ENCODE assay signal across 14 cellular contexts in genomic region chr4:52925531-52925968, GRCh38.
A peak's percentile ranks its signal among the peaks of the same experiment; 100 is the strongest.
DNase-seq lines count a peak whose midpoint lies in the region; ATAC-seq and TF ChIP-seq lines count a peak whose summit lies in the region.
"Had no signal": no experiment of that assay in that cellular context is flagged by ENCODE, and none has a peak within 500 bp of the region (broad histone marks: within the 10 kb centered on the region; RNA-seq: fewer than 3 reads in every experiment).

No MANE protein-coding gene starts in this region.

- peaks cover 12% of the 10 kb centered on the region for H3K9me3 Mint-ChIP-seq in nephron progenitor cell
- no peaks in the 10 kb centered on the region for H3K9me3 Mint-ChIP-seq in activated T-helper 1 cell treated with anti-CD3 and anti-CD28 coated beads, Interleukin-12 subunit alpha, Interleukin-12 subunit beta, Interleukin-2, Interleukin-4 antibody, amounts not matched to agents 30 ng/mL and 10 ng/mL and 1 ng/mL, durations not matched to agents 14 hours and 24 hours and 36 hours
- H3K9me3 Mint-ChIP-seq in stimulated activated effector memory CD8-positive, alpha-beta T cell treated with anti-CD3 and anti-CD28 coated beads, Interleukin-12 subunit alpha, Interleukin-12 subunit beta, amount 100 ng/mL, for 72 hours, result no peaks in the 10 kb centered on the region
- H3K9me3 Mint-ChIP-seq: activated naive CD4-positive, alpha-beta T cell treated with anti-CD3 and anti-CD28 coated beads, Interleukin-2, amount 10 ng/mL, durations not matched to agents 7 days and 5 days; CD8-positive, alpha-beta memory T cell had no signal

- H3K27me3 ChIP-seq in H7 (ENCODE audit: control insufficient read depth, insufficient read depth, low read length), result no peaks in the 10 kb centered on the region
- H3K27me3 ChIP-seq: SJSA1, tibial nerve had no signal

- no peak for ATAC-seq in stimulated activated effector memory CD8-positive, alpha-beta T cell treated with anti-CD3 and anti-CD28 coated beads, Interleukin-12 subunit alpha, Interleukin-12 subunit beta, amount 100 ng/mL, for 72 hours
- ATAC-seq: esophagus mucosa had no signal

- H3K27ac Mint-ChIP-seq in nephron progenitor cell, result peak overlapping the region; percentile 99
- no peak overlapping the region for H3K27ac Mint-ChIP-seq in activated T-helper 1 cell treated with anti-CD3 and anti-CD28 coated beads, Interleukin-12 subunit alpha, Interleukin-12 subunit beta, Interleukin-2, Interleukin-4 antibody, amounts not matched to agents 30 ng/mL and 10 ng/mL and 1 ng/mL, durations not matched to agents 14 hours and 24 hours and 36 hours
- H3K27ac Mint-ChIP-seq in stimulated activated effector memory CD8-positive, alpha-beta T cell treated with anti-CD3 and anti-CD28 coated beads, Interleukin-12 subunit alpha, Interleukin-12 subunit beta, amount 100 ng/mL, for 72 hours, result no peak overlapping the region
- H3K27ac Mint-ChIP-seq: activated naive CD4-positive, alpha-beta T cell treated with anti-CD3 and anti-CD28 coated beads, Interleukin-2, amount 10 ng/mL, durations not matched to agents 7 days and 5 days; CD8-positive, alpha-beta memory T cell had no signal

- H3K4me1 Mint-ChIP-seq in nephron progenitor cell, result peaks cover 50% of the 10 kb centered on the region
- no peaks in the 10 kb centered on the region for H3K4me1 Mint-ChIP-seq in activated T-helper 1 cell treated with anti-CD3 and anti-CD28 coated beads, Interleukin-12 subunit alpha, Interleukin-12 subunit beta, Interleukin-2, Interleukin-4 antibody, amounts not matched to agents 30 ng/mL and 10 ng/mL and 1 ng/mL, durations not matched to agents 14 hours and 24 hours and 36 hours (ENCODE audit: low read depth)
- H3K4me1 Mint-ChIP-seq in stimulated activated effector memory CD8-positive, alpha-beta T cell treated with anti-CD3 and anti-CD28 coated beads, Interleukin-12 subunit alpha, Interleukin-12 subunit beta, amount 100 ng/mL, for 72 hours, result no peaks in the 10 kb centered on the region
- H3K4me1 Mint-ChIP-seq: activated naive CD4-positive, alpha-beta T cell treated with anti-CD3 and anti-CD28 coated beads, Interleukin-2, amount 10 ng/mL, durations not matched to agents 7 days and 5 days; CD8-positive, alpha-beta memory T cell had no signal

- no peaks in the 10 kb centered on the region for H3K36me3 ChIP-seq in H7 (replicated peaks; ENCODE audit: control insufficient read depth, insufficient read depth, low read length)
- H3K36me3 ChIP-seq: SJSA1 had no signal

- no peaks in the 10 kb centered on the region for H3K27me3 Mint-ChIP-seq in nephron progenitor cell (ENCODE audit: low read depth, poor library complexity)
- no peaks in the 10 kb centered on the region for H3K27me3 Mint-ChIP-seq in activated T-helper 1 cell treated with anti-CD3 and anti-CD28 coated beads, Interleukin-12 subunit alpha, Interleukin-12 subunit beta, Interleukin-2, Interleukin-4 antibody, amounts not matched to agents 30 ng/mL and 10 ng/mL and 1 ng/mL, durations not matched to agents 14 hours and 24 hours and 36 hours (ENCODE audit: insufficient read depth)
- H3K27me3 Mint-ChIP-seq: activated naive CD4-positive, alpha-beta T cell treated with anti-CD3 and anti-CD28 coated beads, Interleukin-2, amount 10 ng/mL, durations not matched to agents 7 days and 5 days had no signal

- intact Hi-C loops in activated T-helper 1 cell treated with anti-CD3 and anti-CD28 coated beads, Interleukin-12 subunit alpha, Interleukin-12 subunit beta, Interleukin-2, Interleukin-4 antibody, amounts not matched to agents 30 ng/mL and 10 ng/mL and 1 ng/mL, durations not matched to agents 14 hours and 24 hours and 36 hours (cut with micrococcal nuclease), result no loop called here

- in situ Hi-C loops in astrocyte of the spinal cord (cut with HindIII; ENCODE audit: low sequenced_read_pairs), result no loop called here

- no peak overlapping the region for H3K4me3 Mint-ChIP-seq in nephron progenitor cell
- H3K4me3 Mint-ChIP-seq in activated T-helper 1 cell treated with anti-CD3 and anti-CD28 coated beads, Interleukin-12 subunit alpha, Interleukin-12 subunit beta, Interleukin-2, Interleukin-4 antibody, amounts not matched to agents 30 ng/mL and 10 ng/mL and 1 ng/mL, durations not matched to agents 14 hours and 24 hours and 36 hours, result no peak overlapping the region
- no peak overlapping the region for H3K4me3 Mint-ChIP-seq in stimulated activated effector memory CD8-positive, alpha-beta T cell treated with anti-CD3 and anti-CD28 coated beads, Interleukin-12 subunit alpha, Interleukin-12 subunit beta, amount 100 ng/mL, for 72 hours
- H3K4me3 Mint-ChIP-seq: activated naive CD4-positive, alpha-beta T cell treated with anti-CD3 and anti-CD28 coated beads, Interleukin-2, amount 10 ng/mL, durations not matched to agents 7 days and 5 days; CD8-positive, alpha-beta memory T cell had no signal

- TF ChIP-seq CTCF in astrocyte of the spinal cord (IDR thresholded peaks at IDR 0.05; ENCODE audit: low read depth, low read length) (no peak), nephron progenitor cell (IDR thresholded peaks at IDR 0.05) (no peak)

- peak; percentile 36 for DNase-seq in H7
- peak; percentile 78 for DNase-seq in NCI-H146 treated with DMSO at 0.1 percent for 48 hours (lab: John Stamatoyannopoulos, UW; ENCODE audit: unreplicated experiment)
- peak; percentile 60 for DNase-seq in astrocyte of the spinal cord (ENCODE audit: low read depth, low spot score)
- DNase-seq in nephron progenitor cell, result no peak
- DNase-seq in stimulated activated naive CD4-positive, alpha-beta T cell treated with Interleukin-2 at 50 U/mL for 16 hours (lab: John Stamatoyannopoulos, UW), result no peak
- DNase-seq in epidermal melanocyte (ENCODE audit: insufficient read length, low spot score), result no peak
- DNase-seq in activated T-helper 1 cell treated with anti-CD3 and anti-CD28 coated beads, Interleukin-12 subunit alpha, Interleukin-12 subunit beta, Interleukin-2, Interleukin-4 antibody, amounts not matched to agents 30 ng/mL and 10 ng/mL and 1 ng/mL, durations not matched to agents 14 hours and 24 hours and 36 hours (ENCODE audit: low spot score), result no peak
- no peak for DNase-seq in stimulated activated effector memory CD8-positive, alpha-beta T cell treated with anti-CD3 and anti-CD28 coated beads, Interleukin-12 subunit alpha, Interleukin-12 subunit beta, amount 100 ng/mL, for 72 hours (ENCODE audit: low spot score in 2 of 2)
- DNase-seq: activated naive CD4-positive, alpha-beta T cell treated with anti-CD3 and anti-CD28 coated beads, Interleukin-2, amount 10 ng/mL, durations not matched to agents 7 days and 5 days; CD8-positive, alpha-beta memory T cell; midbrain had no signal

- peaks cover 9% of the 10 kb centered on the region for H3K36me3 Mint-ChIP-seq in nephron progenitor cell (ENCODE audit: low read depth)
- H3K36me3 Mint-ChIP-seq in activated T-helper 1 cell treated with anti-CD3 and anti-CD28 coated beads, Interleukin-12 subunit alpha, Interleukin-12 subunit beta, Interleukin-2, Interleukin-4 antibody, amounts not matched to agents 30 ng/mL and 10 ng/mL and 1 ng/mL, durations not matched to agents 14 hours and 24 hours and 36 hours (ENCODE audit: low read depth), result no peaks in the 10 kb centered on the region
- H3K36me3 Mint-ChIP-seq in stimulated activated effector memory CD8-positive, alpha-beta T cell treated with anti-CD3 and anti-CD28 coated beads, Interleukin-12 subunit alpha, Interleukin-12 subunit beta, amount 100 ng/mL, for 72 hours, result no peaks in the 10 kb centered on the region
- H3K36me3 Mint-ChIP-seq: activated naive CD4-positive, alpha-beta T cell treated with anti-CD3 and anti-CD28 coated beads, Interleukin-2, amount 10 ng/mL, durations not matched to agents 7 days and 5 days had no signal

- H3K4me3 ChIP-seq in H7 (ENCODE audit: insufficient read depth, low read depth, low read length) (no peak overlapping the region), astrocyte of the spinal cord (ENCODE audit: low read depth, low read length) (no peak overlapping the region)
- H3K4me3 ChIP-seq: SJSA1, tibial nerve had no signal

Comparison
In these comparisons a context has a peak if more than half of its experiments do, and no peak if none do; other contexts are left out.
1. DNase-seq: peak in H7 (single experiment), NCI-H146 treated with DMSO at 0.1 percent for 48 hours (single experiment) and astrocyte of the spinal cord (single experiment); none in nephron progenitor cell (single experiment), stimulated activated naive CD4-positive, alpha-beta T cell treated with Interleukin-2 at 50 U/mL for 16 hours (single experiment), epidermal melanocyte (single experiment), activated T-helper 1 cell treated with anti-CD3 and anti-CD28 coated beads, Interleukin-12 subunit alpha, Interleukin-12 subunit beta, Interleukin-2, Interleukin-4 antibody, amounts not matched to agents 30 ng/mL and 10 ng/mL and 1 ng/mL, durations not matched to agents 14 hours and 24 hours and 36 hours (single experiment) and stimulated activated effector memory CD8-positive, alpha-beta T cell treated with anti-CD3 and anti-CD28 coated beads, Interleukin-12 subunit alpha, Interleukin-12 subunit beta, amount 100 ng/mL, for 72 hours (0 of 2).